ENCODE assay signal across 1 cellular context in the genomic region with DNA sequence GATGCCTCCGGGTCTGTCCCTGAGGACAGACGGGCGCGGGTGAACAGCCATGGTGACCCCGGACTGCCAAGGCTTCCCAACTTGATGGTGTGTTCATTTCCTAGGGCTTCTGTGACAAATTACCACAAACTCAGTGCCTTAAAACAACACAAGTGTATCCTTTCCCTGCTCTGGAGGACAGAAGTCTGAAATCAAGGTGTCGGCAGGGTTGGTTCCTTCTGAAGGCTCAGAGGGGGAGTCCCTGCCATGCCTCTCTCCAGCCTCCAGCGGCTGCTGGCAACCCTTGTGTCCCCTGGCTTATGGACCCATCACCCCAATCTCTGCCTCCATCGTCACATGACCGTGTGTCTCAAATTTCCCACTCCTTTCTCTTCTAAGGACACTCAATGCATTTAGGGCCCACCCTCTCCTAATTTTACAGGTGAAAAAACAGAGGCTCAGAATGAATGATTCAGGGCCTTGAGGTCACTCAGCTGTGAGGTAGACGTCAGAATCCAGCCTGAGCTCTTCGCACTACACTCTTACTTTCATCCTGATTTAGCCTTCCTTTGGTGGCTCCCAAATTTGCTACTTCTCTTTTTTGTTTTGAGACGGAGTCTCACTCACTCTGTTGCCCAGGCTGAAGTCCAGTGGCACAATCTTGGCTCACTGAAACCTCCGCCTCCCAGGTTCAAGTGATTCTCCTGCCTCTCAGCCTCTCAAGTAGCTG.
TF ChIP-seq lines count a peak whose summit lies in the region.

No MANE protein-coding gene starts in this region.

TF ChIP-seq in H1, 55 proteins besides CTCF, POLR2A, EP300 and RAD21:
- TF ChIP-seq, protein P1, sequence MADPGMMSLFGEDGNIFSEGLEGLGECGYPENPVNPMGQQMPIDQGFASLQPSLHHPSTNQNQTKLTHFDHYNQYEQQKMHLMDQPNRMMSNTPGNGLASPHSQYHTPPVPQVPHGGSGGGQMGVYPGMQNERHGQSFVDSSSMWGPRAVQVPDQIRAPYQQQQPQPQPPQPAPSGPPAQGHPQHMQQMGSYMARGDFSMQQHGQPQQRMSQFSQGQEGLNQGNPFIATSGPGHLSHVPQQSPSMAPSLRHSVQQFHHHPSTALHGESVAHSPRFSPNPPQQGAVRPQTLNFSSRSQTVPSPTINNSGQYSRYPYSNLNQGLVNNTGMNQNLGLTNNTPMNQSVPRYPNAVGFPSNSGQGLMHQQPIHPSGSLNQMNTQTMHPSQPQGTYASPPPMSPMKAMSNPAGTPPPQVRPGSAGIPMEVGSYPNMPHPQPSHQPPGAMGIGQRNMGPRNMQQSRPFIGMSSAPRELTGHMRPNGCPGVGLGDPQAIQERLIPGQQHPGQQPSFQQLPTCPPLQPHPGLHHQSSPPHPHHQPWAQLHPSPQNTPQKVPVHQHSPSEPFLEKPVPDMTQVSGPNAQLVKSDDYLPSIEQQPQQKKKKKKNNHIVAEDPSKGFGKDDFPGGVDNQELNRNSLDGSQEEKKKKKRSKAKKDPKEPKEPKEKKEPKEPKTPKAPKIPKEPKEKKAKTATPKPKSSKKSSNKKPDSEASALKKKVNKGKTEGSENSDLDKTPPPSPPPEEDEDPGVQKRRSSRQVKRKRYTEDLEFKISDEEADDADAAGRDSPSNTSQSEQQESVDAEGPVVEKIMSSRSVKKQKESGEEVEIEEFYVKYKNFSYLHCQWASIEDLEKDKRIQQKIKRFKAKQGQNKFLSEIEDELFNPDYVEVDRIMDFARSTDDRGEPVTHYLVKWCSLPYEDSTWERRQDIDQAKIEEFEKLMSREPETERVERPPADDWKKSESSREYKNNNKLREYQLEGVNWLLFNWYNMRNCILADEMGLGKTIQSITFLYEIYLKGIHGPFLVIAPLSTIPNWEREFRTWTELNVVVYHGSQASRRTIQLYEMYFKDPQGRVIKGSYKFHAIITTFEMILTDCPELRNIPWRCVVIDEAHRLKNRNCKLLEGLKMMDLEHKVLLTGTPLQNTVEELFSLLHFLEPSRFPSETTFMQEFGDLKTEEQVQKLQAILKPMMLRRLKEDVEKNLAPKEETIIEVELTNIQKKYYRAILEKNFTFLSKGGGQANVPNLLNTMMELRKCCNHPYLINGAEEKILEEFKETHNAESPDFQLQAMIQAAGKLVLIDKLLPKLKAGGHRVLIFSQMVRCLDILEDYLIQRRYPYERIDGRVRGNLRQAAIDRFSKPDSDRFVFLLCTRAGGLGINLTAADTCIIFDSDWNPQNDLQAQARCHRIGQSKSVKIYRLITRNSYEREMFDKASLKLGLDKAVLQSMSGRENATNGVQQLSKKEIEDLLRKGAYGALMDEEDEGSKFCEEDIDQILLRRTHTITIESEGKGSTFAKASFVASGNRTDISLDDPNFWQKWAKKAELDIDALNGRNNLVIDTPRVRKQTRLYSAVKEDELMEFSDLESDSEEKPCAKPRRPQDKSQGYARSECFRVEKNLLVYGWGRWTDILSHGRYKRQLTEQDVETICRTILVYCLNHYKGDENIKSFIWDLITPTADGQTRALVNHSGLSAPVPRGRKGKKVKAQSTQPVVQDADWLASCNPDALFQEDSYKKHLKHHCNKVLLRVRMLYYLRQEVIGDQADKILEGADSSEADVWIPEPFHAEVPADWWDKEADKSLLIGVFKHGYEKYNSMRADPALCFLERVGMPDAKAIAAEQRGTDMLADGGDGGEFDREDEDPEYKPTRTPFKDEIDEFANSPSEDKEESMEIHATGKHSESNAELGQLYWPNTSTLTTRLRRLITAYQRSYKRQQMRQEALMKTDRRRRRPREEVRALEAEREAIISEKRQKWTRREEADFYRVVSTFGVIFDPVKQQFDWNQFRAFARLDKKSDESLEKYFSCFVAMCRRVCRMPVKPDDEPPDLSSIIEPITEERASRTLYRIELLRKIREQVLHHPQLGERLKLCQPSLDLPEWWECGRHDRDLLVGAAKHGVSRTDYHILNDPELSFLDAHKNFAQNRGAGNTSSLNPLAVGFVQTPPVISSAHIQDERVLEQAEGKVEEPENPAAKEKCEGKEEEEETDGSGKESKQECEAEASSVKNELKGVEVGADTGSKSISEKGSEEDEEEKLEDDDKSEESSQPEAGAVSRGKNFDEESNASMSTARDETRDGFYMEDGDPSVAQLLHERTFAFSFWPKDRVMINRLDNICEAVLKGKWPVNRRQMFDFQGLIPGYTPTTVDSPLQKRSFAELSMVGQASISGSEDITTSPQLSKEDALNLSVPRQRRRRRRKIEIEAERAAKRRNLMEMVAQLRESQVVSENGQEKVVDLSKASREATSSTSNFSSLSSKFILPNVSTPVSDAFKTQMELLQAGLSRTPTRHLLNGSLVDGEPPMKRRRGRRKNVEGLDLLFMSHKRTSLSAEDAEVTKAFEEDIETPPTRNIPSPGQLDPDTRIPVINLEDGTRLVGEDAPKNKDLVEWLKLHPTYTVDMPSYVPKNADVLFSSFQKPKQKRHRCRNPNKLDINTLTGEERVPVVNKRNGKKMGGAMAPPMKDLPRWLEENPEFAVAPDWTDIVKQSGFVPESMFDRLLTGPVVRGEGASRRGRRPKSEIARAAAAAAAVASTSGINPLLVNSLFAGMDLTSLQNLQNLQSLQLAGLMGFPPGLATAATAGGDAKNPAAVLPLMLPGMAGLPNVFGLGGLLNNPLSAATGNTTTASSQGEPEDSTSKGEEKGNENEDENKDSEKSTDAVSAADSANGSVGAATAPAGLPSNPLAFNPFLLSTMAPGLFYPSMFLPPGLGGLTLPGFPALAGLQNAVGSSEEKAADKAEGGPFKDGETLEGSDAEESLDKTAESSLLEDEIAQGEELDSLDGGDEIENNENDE (IDR thresholded peaks at IDR 0.05; ENCODE audit: insufficient replicate concordance, low read length): no peak
- TF ChIP-seq CHD2 (IDR thresholded peaks at IDR 0.05; ENCODE audit: low read length) (no peak), BCL11A (IDR thresholded peaks at IDR 0.05; ENCODE audit: low read depth in 2 of 2, low read length in 2 of 2) (no peak), NANOG (IDR thresholded peaks at IDR 0.05; ENCODE audit: insufficient read depth, low read depth, low read length, poor library complexity, severe bottlenecking) (no peak), CEBPB (IDR thresholded peaks at IDR 0.05; ENCODE audit: low read depth, low read length) (no peak), SP2 (IDR thresholded peaks at IDR 0.05; ENCODE audit: low read length) (no peak), SAP30 (IDR thresholded peaks at IDR 0.05; ENCODE audit: insufficient read depth, insufficient replicate concordance, low read length) (no peak), TAF7 (optimal IDR thresholded peaks at IDR 0.05; ENCODE audit: borderline replicate concordance, low read depth, low read length) (no peak)
- TF ChIP-seq, protein P2, sequence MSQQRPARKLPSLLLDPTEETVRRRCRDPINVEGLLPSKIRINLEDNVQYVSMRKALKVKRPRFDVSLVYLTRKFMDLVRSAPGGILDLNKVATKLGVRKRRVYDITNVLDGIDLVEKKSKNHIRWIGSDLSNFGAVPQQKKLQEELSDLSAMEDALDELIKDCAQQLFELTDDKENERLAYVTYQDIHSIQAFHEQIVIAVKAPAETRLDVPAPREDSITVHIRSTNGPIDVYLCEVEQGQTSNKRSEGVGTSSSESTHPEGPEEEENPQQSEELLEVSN (IDR thresholded peaks at IDR 0.05): no peak
TF ChIP-seq in H1: peak in this region for 0.
